22 cellular contexts compared by ENCODE assay signal in genomic region chr22:25941365-25941960, GRCh38.
"Had no signal": no experiment of that assay in that cellular context is flagged by ENCODE, and none has a peak within 500 bp of the region (broad histone marks: within the 10 kb centered on the region; RNA-seq: fewer than 3 reads in every experiment).

No MANE protein-coding gene starts in this region.

- H3K9me3 Mint-ChIP-seq: natural killer cell; stimulated activated effector memory CD8-positive, alpha-beta T cell treated with anti-CD3 and anti-CD28 coated beads, Interleukin-12 subunit alpha, Interleukin-12 subunit beta, amount 100 ng/mL, for 72 hours had no signal

- H3K36me3 Mint-ChIP-seq: activated naive CD4-positive, alpha-beta T cell treated with anti-CD3 and anti-CD28 coated beads, Interleukin-2, amount 50 U/mL, for 72 hours; natural killer cell; stimulated activated effector memory CD8-positive, alpha-beta T cell treated with anti-CD3 and anti-CD28 coated beads, Interleukin-12 subunit alpha, Interleukin-12 subunit beta, amount 100 ng/mL, for 72 hours had no signal

- H3K4me1 ChIP-seq: adrenal gland, breast epithelium, gastroesophageal sphincter, stomach, vagina had no signal

- H3K9me3 ChIP-seq: adrenal gland, breast epithelium, vagina had no signal

- H3K27ac Mint-ChIP-seq: activated T-helper 1 cell treated with anti-CD3 and anti-CD28 coated beads, Interleukin-12 subunit alpha, Interleukin-12 subunit beta, Interleukin-2, Interleukin-4 antibody, amounts not matched to agents 30 ng/mL and 10 ng/mL and 1 ng/mL, durations not matched to agents 14 hours and 24 hours and 36 hours; natural killer cell; stimulated activated effector memory CD8-positive, alpha-beta T cell treated with anti-CD3 and anti-CD28 coated beads, Interleukin-12 subunit alpha, Interleukin-12 subunit beta, amount 100 ng/mL, for 72 hours had no signal

- H3K27me3 ChIP-seq: adrenal gland, vagina had no signal

- DNase-seq: activated CD4-positive, alpha-beta T cell treated with anti-CD3 and anti-CD28 coated beads for 1 hour; activated CD4-positive, alpha-beta T cell treated with anti-CD3 and anti-CD28 coated beads, Interleukin-2, amount 50 U/mL, for 4 hours; activated gamma-delta T cell treated with Interleukin-2 at 50 U/mL for 16 hours; adrenal gland; cerebellar nuclear complex; cortex of kidney; left colon; mammary epithelial cell; natural killer cell; stimulated activated CD4-positive, alpha-beta T cell treated with anti-CD3 and anti-CD28 coated beads, Interleukin-4, amount 100 ng/mL, for 24 hours; stomach; SW 1271; T-helper 2 cell; trophoblast cell had no signal

- H3K4me3 ChIP-seq: adrenal gland, breast epithelium, gastroesophageal sphincter, skin epidermis, stomach, vagina had no signal

- H3K4me1 Mint-ChIP-seq: natural killer cell; stimulated activated effector memory CD8-positive, alpha-beta T cell treated with anti-CD3 and anti-CD28 coated beads, Interleukin-12 subunit alpha, Interleukin-12 subunit beta, amount 100 ng/mL, for 72 hours had no signal

- H3K27ac ChIP-seq: adrenal gland, breast epithelium, gastroesophageal sphincter, skin epidermis, stomach, vagina, VCaP had no signal

- H3K36me3 ChIP-seq: adrenal gland, breast epithelium, gastroesophageal sphincter, stomach, vagina had no signal

- H3K4me3 Mint-ChIP-seq: activated T-helper 1 cell treated with anti-CD3 and anti-CD28 coated beads, Interleukin-12 subunit alpha, Interleukin-12 subunit beta, Interleukin-2, Interleukin-4 antibody, amounts not matched to agents 30 ng/mL and 10 ng/mL and 1 ng/mL, durations not matched to agents 14 hours and 24 hours and 36 hours; natural killer cell; stimulated activated effector memory CD8-positive, alpha-beta T cell treated with anti-CD3 and anti-CD28 coated beads, Interleukin-12 subunit alpha, Interleukin-12 subunit beta, amount 100 ng/mL, for 72 hours had no signal
